In the genomic region with DNA sequence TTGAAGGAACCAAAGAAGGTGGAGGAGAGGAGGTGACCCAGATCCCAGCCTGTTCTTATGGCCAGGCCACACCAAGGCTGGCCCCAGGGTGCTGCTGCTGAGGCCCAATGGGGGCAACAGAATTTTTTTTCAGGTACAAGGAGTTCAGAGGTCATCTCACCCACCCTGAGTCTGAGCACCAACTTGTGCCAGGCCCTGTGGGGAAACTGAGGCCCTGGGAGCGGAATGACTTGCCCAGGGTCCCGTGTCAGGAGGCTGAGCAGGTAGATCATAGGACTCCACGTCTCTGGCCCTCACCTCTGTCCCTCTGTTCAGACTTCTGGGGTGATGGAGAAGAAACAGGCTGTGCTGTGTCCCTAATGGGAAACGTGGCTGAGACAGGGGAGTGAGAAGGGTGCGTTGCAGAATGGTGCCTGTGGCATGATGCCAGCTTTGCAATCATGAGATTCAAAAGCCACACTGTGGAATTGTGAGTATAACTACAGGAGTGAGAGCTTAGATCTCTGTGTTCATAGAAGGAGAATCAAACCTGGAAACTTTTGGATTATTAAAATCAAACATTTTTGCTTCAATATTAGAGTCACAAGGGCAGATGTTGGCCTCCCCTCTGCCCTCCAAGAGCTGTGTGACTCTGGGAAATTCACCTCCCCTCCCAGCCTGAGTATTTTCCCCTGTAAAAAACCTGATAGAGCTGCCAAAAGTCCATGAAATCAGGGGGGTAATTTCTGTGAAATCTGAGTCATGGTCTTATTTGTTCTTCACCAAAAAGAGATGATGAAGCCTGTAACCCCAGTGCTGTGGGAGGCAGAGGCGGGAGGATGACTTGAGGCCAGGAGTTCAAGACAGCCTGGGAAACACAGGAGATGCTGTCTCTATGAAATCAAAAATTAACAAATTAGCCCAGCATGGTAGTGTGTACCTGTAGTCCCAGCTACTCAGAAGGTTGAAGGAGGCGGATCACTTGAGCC, we compare ENCODE assay signal across 8 cellular contexts. TPM values are rescaled to one million over a fixed set of nuclear protein-coding genes. Genes with fewer than 3 reads are reported as not detected.
A peak's percentile ranks its signal among the peaks of the same experiment; 100 is the strongest.
DNase-seq lines count a peak whose midpoint lies in the region; ATAC-seq, FAIRE-seq and TF ChIP-seq lines count a peak whose summit lies in the region.

No MANE protein-coding gene starts in this region.

- H3K9me3 Mint-ChIP-seq in activated T-cell treated with anti-CD3 and anti-CD28 coated beads, Interleukin-2, amount 50 U/mL, for 4 hours = no peaks in the 10 kb centered on the region

- H3K4me1 Mint-ChIP-seq in activated T-cell treated with anti-CD3 and anti-CD28 coated beads, Interleukin-2, amount 50 U/mL, for 4 hours (ENCODE audit: low read depth) = peaks cover 66% of the 10 kb centered on the region

- peak overlapping the region; percentile 81 to 82 for H3K27ac ChIP-seq in right atrium auricular region

- DNase-seq in HT-29 (ENCODE audit: low spot score) = peak; percentile 3
- peak; percentile 40 for DNase-seq in activated T-cell treated with anti-CD3 and anti-CD28 coated beads, Interleukin-2, amount 50 U/mL, for 4 hours
- DNase-seq in right atrium auricular region (ENCODE audit: low spot score) = no peak
- DNase-seq in stimulated activated CD8-positive, alpha-beta memory T cell treated with anti-CD3 and anti-CD28 coated beads, Interleukin-4, amount 100 ng/mL, for 48 hours = peak; percentile 66
- no peak for DNase-seq in left colon
- no peak for DNase-seq in activated CD4-positive, CD25-positive, alpha-beta regulatory T cell (lab: John Stamatoyannopoulos, UW)
- DNase-seq in HTR-8/SVneo (ENCODE audit: insufficient read length, low spot score) = no peak

- H3K4me3 Mint-ChIP-seq in activated T-cell treated with anti-CD3 and anti-CD28 coated beads, Interleukin-2, amount 50 U/mL, for 4 hours = peak overlapping the region; percentile 87

- H3K36me3 Mint-ChIP-seq in activated T-cell treated with anti-CD3 and anti-CD28 coated beads, Interleukin-2, amount 50 U/mL, for 4 hours (ENCODE audit: insufficient read depth) = peaks cover 27% of the 10 kb centered on the region

- no peak for TF ChIP-seq CTCF in right atrium auricular region (IDR thresholded peaks at IDR 0.05)

- intact Hi-C loops in left colon (cut with DNase I, micrococcal nuclease) = no loop called here

- H3K4me3 ChIP-seq in right atrium auricular region = peak overlapping the region; percentile 34 to 51

- H3K27me3 Mint-ChIP-seq in activated T-cell treated with anti-CD3 and anti-CD28 coated beads, Interleukin-2, amount 50 U/mL, for 4 hours (ENCODE audit: low read depth) = no peaks in the 10 kb centered on the region

- peaks cover 0 to 41% of the 10 kb centered on the region in 2 donors for H3K4me1 ChIP-seq in right atrium auricular region

- H3K9me3 ChIP-seq in right atrium auricular region = no peaks in the 10 kb centered on the region

- H3K36me3 ChIP-seq in right atrium auricular region = no peaks in the 10 kb centered on the region

- FAIRE-seq in HTR-8/SVneo (lab: Jason Lieb, UNC) = no peak

- no peaks in the 10 kb centered on the region for H3K27me3 ChIP-seq in right atrium auricular region

- ATAC-seq in activated T-cell treated with anti-CD3 and anti-CD28 coated beads, Interleukin-2, amount 50 U/mL, for 4 hours = peak; percentile 56 to 62
- no peak for ATAC-seq in HG03039 (IDR thresholded peaks at IDR 0.05; ENCODE audit: unreplicated experiment)
- no peak for ATAC-seq in left colon

RNA-seq across cellular contexts. Expression of gene APOL1, which starts 0.9 kb away (rescaled TPM):
- 8.4 and 15.2 TPM in 2 replicates for total RNA-seq in HT-29 (2014; rRNA removed; shearing (Covaris generic))
- 10 to 100 TPM; 39.8 to 53.1 (median 42.0) TPM for total RNA-seq in activated T-cell treated with anti-CD3 and anti-CD28 coated beads, Interleukin-2, amount 50 U/mL, for 4 hours
- total RNA-seq in right atrium auricular region = 10 to 100 TPM; 10.7 to 18.1 TPM
- total RNA-seq in left colon = 10 to 100 TPM; 23.3 to 38.2 TPM

RNA-seq across cellular contexts. Expression of gene APOL2, which starts 14.5 kb away (rescaled TPM):
- total RNA-seq in HT-29 (2014; rRNA removed; shearing (Covaris generic)) = 16.0 and 20.8 TPM in 2 replicates
- total RNA-seq in activated T-cell treated with anti-CD3 and anti-CD28 coated beads, Interleukin-2, amount 50 U/mL, for 4 hours = 100 to 1,000 TPM in 2 of 3 donors, 10 to 100 TPM in 1; 99.6 to 117 (median 106) TPM
- total RNA-seq in right atrium auricular region (10 to 100 TPM; 25.4 to 25.7 TPM), left colon (10 to 100 TPM; 29.8 to 49.0 TPM)

RNA-seq across cellular contexts. Expression of gene APOL4, which starts 52.2 kb away (rescaled TPM):
- 0.65 TPM in 1 of 2 replicates, not detected in the other for total RNA-seq in HT-29 (2014; rRNA removed; shearing (Covaris generic))
- total RNA-seq in activated T-cell treated with anti-CD3 and anti-CD28 coated beads, Interleukin-2, amount 50 U/mL, for 4 hours = under 1 TPM in 1 of 3 donors, not detected in 2; 0.27 TPM
- total RNA-seq in right atrium auricular region = 1 to 10 TPM in 1 of 2 donors, under 1 TPM in 1; 0.24 to 2.1 TPM
- 1 to 10 TPM in 1 of 2 donors, under 1 TPM in 1; 0.95 to 2.4 TPM for total RNA-seq in left colon

Comparison
In these comparisons a context has a peak if more than half of its experiments do, and no peak if none do; other contexts are left out.
1. DNase-seq: peak in HT-29 (single experiment), activated T-cell treated with anti-CD3 and anti-CD28 coated beads, Interleukin-2, amount 50 U/mL, for 4 hours (single experiment) and stimulated activated CD8-positive, alpha-beta memory T cell treated with anti-CD3 and anti-CD28 coated beads, Interleukin-4, amount 100 ng/mL, for 48 hours (single experiment); none in right atrium auricular region (single experiment), left colon (0 of 2), activated CD4-positive, CD25-positive, alpha-beta regulatory T cell (0 of 4) and HTR-8/SVneo (single experiment).
2. ATAC-seq: peak in activated T-cell treated with anti-CD3 and anti-CD28 coated beads, Interleukin-2, amount 50 U/mL, for 4 hours (2 of 2); none in HG03039 (single experiment) and left colon (single experiment).